In the genomic region with DNA sequence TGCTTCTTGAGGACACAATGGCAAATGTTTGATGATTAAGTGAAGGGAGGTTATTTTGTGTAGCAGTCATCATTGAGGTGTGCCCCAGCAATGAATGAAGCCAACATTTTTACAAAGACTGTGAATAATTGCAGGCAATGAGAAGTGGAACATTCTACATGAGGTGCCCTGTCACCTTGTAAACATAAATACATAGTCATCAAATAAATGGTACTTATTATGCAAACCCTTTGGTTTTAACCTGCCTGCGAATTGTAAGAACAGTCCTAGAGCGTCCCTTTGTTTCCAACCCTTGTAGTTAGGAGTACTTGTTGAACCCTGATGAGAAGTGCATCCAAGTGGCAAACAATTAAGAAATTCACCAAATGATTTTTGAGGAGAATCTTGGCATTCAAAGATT, we compare ENCODE assay signal across 10 cellular contexts. TPM values are rescaled to one million over a fixed set of nuclear protein-coding genes. Genes with fewer than 3 reads are reported as not detected.
"Had no signal": no experiment of that assay in that cellular context is flagged by ENCODE, and none has a peak within 500 bp of the region (broad histone marks: within the 10 kb centered on the region; RNA-seq: fewer than 3 reads in every experiment).

No MANE protein-coding gene starts in this region.

- H3K27ac ChIP-seq: GM23248, HL-60 had no signal

- H3K27ac Mint-ChIP-seq: H9, HFFc6 had no signal

- H2AFZ ChIP-seq: GM23248 had no signal

- H3K4me3 Mint-ChIP-seq: H9, HFFc6 had no signal

- H3K9ac ChIP-seq: GM23248 had no signal

- DNase-seq: GM23248, H9, HCEC 1CT, HFFc6, IMR-90, KBM-7 had no signal

- H3K4me3 ChIP-seq: GM23248 had no signal

- FAIRE-seq: H1, H54 had no signal

- H3K9me3 Mint-ChIP-seq: HFFc6 had no signal

RNA-seq across cellular contexts. Expression of gene LINC00237, which starts 12.6 kb away (rescaled TPM):
- total RNA-seq: GM23248, HFFc6, HT1080, IMR-90 had no signal
- polyA plus RNA-seq: GM23248, IMR-90 had no signal
